14 cellular contexts compared by ENCODE assay signal in the genomic region with DNA sequence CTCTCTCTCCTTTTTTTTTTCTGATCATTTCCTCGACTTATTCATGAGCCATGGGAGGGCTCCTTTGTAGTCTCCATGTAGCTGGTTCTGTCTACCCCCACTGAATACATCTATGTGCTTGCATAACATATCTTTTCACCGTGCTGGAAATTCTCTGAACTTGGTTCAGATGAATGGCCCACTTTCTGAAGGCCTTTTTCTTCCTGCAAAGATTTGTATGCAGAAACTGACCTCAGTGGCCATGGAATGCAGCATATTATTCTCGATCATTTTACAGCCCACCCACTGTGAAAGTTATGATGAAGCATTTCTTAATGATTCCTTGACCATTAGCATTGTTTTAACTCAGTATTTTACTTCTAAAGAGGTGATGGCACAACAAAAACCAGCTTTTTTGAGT.
DNase-seq lines count a peak whose midpoint lies in the region; ATAC-seq, FAIRE-seq and TF ChIP-seq lines count a peak whose summit lies in the region.
"Had no signal": no experiment of that assay in that cellular context is flagged by ENCODE, and none has a peak within 500 bp of the region (broad histone marks: within the 10 kb centered on the region; RNA-seq: fewer than 3 reads in every experiment).

No MANE protein-coding gene starts in this region.

- H3K9ac ChIP-seq in H9 (ENCODE audit: extremely low read depth, insufficient read length, low read length) = no peak overlapping the region
- H3K9ac ChIP-seq: KMS-11 had no signal

- no peak overlapping the region for H3K4me3 ChIP-seq in A549
- no peak overlapping the region for H3K4me3 ChIP-seq in astrocyte of the cerebellum (ENCODE audit: low read depth, low read length)

- TF ChIP-seq CTCF in A549 (IDR thresholded peaks at IDR 0.05) = no peak
- no peak for TF ChIP-seq CTCF in H9 (conservative IDR thresholded peaks at IDR 0.05)
- no peak for TF ChIP-seq CTCF in astrocyte of the cerebellum (IDR thresholded peaks at IDR 0.05; ENCODE audit: low read depth, low read length, missing control alignments)

- H3K27ac Mint-ChIP-seq in H9 = peak overlapping the region in 2 of 3 experiments; percentile 0 to 61; a peak in 2 of 7 replicates
- H3K27ac Mint-ChIP-seq: activated CD8-positive, alpha-beta T cell treated with anti-CD3 and anti-CD28 coated beads for 36 hours; dendritic cell treated with granulocyte-macrophage colony-stimulating factor and Interleukin-4, amounts not matched to agents 40 ng/mL and 50 ng/mL, for 4 days; natural killer cell treated with Interleukin-12 subunit alpha and Interleukin-12 subunit beta and Interleukin-15 and Interleukin-18, amount 100 ng/mL, for 72 hours had no signal

- no peak overlapping the region for H2BK12ac ChIP-seq in H9 (ENCODE audit: insufficient read length, low read depth, low read length)

- H3K79me2 ChIP-seq in H9 (ENCODE audit: insufficient read depth, low read length) = no peaks in the 10 kb centered on the region

- H2BK5ac ChIP-seq in H9 (ENCODE audit: insufficient read length, low read length) = no peak overlapping the region

- no peaks in the 10 kb centered on the region for H3K27me3 Mint-ChIP-seq in H9 (ENCODE audit: low read depth)
- H3K27me3 Mint-ChIP-seq: activated CD8-positive, alpha-beta T cell treated with anti-CD3 and anti-CD28 coated beads for 36 hours; natural killer cell treated with Interleukin-12 subunit alpha and Interleukin-12 subunit beta and Interleukin-15 and Interleukin-18, amount 100 ng/mL, for 72 hours had no signal

- WGBS in A549 (ENCODE audit: missing lambda C conversion rate) = 2% methylated on average over 3 of the region's 3 CpGs
- no CpG with 5 or more reads among the region's 3 CpGs for WGBS in H9 (ENCODE audit: extremely low coverage, insufficient read length, low lambda C conversion rate)

- no peak overlapping the region for H2BK20ac ChIP-seq in H9 (ENCODE audit: low read depth, low read length, poor library complexity, severe bottlenecking)

- no peaks in the 10 kb centered on the region for H3K23me2 ChIP-seq in H9 (ENCODE audit: insufficient read length, low read depth, low read length, poor library complexity, severe bottlenecking)

- H3K56ac ChIP-seq in H9 (ENCODE audit: insufficient read length, low read depth, low read length) = no peak overlapping the region

- H3K18ac ChIP-seq in H9 (ENCODE audit: insufficient read length, low read depth, low read length) = no peak overlapping the region

- H3K14ac ChIP-seq in H9 (ENCODE audit: insufficient read depth, low read length) = no peak overlapping the region

- no peak for TF ChIP-seq RAD21 in A549 (conservative IDR thresholded peaks at IDR 0.05 in 1 of 2, IDR thresholded peaks at IDR 0.05 in 1 of 2)

- peaks cover 19 to 20% of the 10 kb centered on the region in 2 experiments for H3K4me1 Mint-ChIP-seq in H9

- no peak overlapping the region for H3K23ac ChIP-seq in H9 (ENCODE audit: insufficient read length, low read depth, low read length)

- H3T11ph ChIP-seq in H9 (ENCODE audit: low read length) = no peak overlapping the region

- H4K8ac ChIP-seq in H9 (replicated peaks; ENCODE audit: insufficient read length, low read depth, low read length) = no peak overlapping the region

- no peaks in the 10 kb centered on the region for H3K9me3 Mint-ChIP-seq in H9
- H3K9me3 Mint-ChIP-seq: activated CD8-positive, alpha-beta T cell treated with anti-CD3 and anti-CD28 coated beads for 36 hours; dendritic cell treated with granulocyte-macrophage colony-stimulating factor and Interleukin-4, amounts not matched to agents 40 ng/mL and 50 ng/mL, for 4 days; natural killer cell treated with Interleukin-12 subunit alpha and Interleukin-12 subunit beta and Interleukin-15 and Interleukin-18, amount 100 ng/mL, for 72 hours had no signal

- no peak overlapping the region for H2BK120ac ChIP-seq in H9 (ENCODE audit: low read depth, low read length, poor library complexity, severe bottlenecking)

- peaks cover 2 to 7% (median 3%) of the 10 kb centered on the region in 3 experiments; a peak in 5 of 7 replicates for H3K36me3 Mint-ChIP-seq in H9 (ENCODE audit: insufficient read depth in 1 of 3, low read depth in 3 of 3)

- DNase-seq in A549 (ENCODE audit: low read depth in 1 of 2, low spot score in 1 of 2) = peak in 1 of 2 experiments; percentile 35
- DNase-seq in H9 = no peak
- peak; percentile 63 for DNase-seq in astrocyte of the cerebellum (ENCODE audit: low read depth)
- DNase-seq in kidney glomerular epithelial cell (lab: John Stamatoyannopoulos, UW) = peak; percentile 40
- DNase-seq in NCI-H187 treated with DMSO at 0.1 percent for 48 hours (lab: John Stamatoyannopoulos, UW) = no peak
- no peak for DNase-seq in LoVo (ENCODE audit: low spot score)
- no peak for DNase-seq in NCI-H1694 (lab: John Stamatoyannopoulos, UW)
- DNase-seq: activated CD8-positive, alpha-beta T cell treated with anti-CD3 and anti-CD28 coated beads for 36 hours; BE2C; T-helper 9 cell had no signal

- CTCF ChIA-PET in A549 (lab: Yijun Ruan, JAX) = no interaction called here

- H3K9me3 ChIP-seq in A549 (no peaks in the 10 kb centered on the region), H9 (ENCODE audit: control insufficient read depth, low read depth, low read length) (no peaks in the 10 kb centered on the region)
- H3K9me3 ChIP-seq: BE2C had no signal

- no peak overlapping the region for H4K91ac ChIP-seq in H9 (ENCODE audit: insufficient read length, low read depth, low read length)

- no peaks in the 10 kb centered on the region for H4K20me1 ChIP-seq in H9 (ENCODE audit: control insufficient read depth, insufficient read depth, insufficient read length)

- no peaks in the 10 kb centered on the region for H3K79me1 ChIP-seq in H9 (ENCODE audit: insufficient read depth, low read depth, low read length, poor library complexity, severe bottlenecking)

- H2AFZ ChIP-seq in H9 (ENCODE audit: low read length) = no peak overlapping the region

- no peak overlapping the region for H2BK15ac ChIP-seq in H9 (ENCODE audit: low read depth, low read length)

- no peak overlapping the region for H2AK5ac ChIP-seq in H9 (ENCODE audit: insufficient read length, low read length)

- ATAC-seq in A549 (peak in 1 of 2 experiments; percentile 68; a peak in 3 of 6 replicates), GM21717 (IDR thresholded peaks at IDR 0.05; ENCODE audit: unreplicated experiment) (no peak)
- ATAC-seq: activated CD8-positive, alpha-beta T cell treated with anti-CD3 and anti-CD28 coated beads for 36 hours; natural killer cell treated with Interleukin-12 subunit alpha and Interleukin-12 subunit beta and Interleukin-15 and Interleukin-18, amount 100 ng/mL, for 72 hours had no signal

- TF ChIP-seq POLR2A in A549 (IDR thresholded peaks at IDR 0.05; ENCODE audit: low read length) = no peak

- H3K27me3 ChIP-seq in H9 (ENCODE audit: insufficient read depth, low read length) = no peaks in the 10 kb centered on the region
- H3K27me3 ChIP-seq: BE2C had no signal

- H3K27ac ChIP-seq in A549 = 0 out of 6 replicates have a peak overlapping the region, but pooled peaks of 1 of the 2 experiments have one; percentile 14
- H3K27ac ChIP-seq in H9 (ENCODE audit: insufficient read length, low read depth, low read length) = no peak overlapping the region
- H3K27ac ChIP-seq: KMS-11 had no signal

- H3K4me2 ChIP-seq in A549 (peak overlapping the region; percentile 56), H9 (ENCODE audit: insufficient read depth, insufficient read length, low read length) (no peak overlapping the region)
- H3K4me2 ChIP-seq: KMS-11 had no signal

- no peak for TF ChIP-seq EP300 in A549 (IDR thresholded peaks at IDR 0.05)

- POLR2A ChIA-PET in A549 (lab: Yijun Ruan, JAX) = no interaction called here

- H3K4me3 Mint-ChIP-seq in H9 = no peak overlapping the region
- H3K4me3 Mint-ChIP-seq: activated CD8-positive, alpha-beta T cell treated with anti-CD3 and anti-CD28 coated beads for 36 hours; dendritic cell treated with granulocyte-macrophage colony-stimulating factor and Interleukin-4, amounts not matched to agents 40 ng/mL and 50 ng/mL, for 4 days; natural killer cell treated with Interleukin-12 subunit alpha and Interleukin-12 subunit beta and Interleukin-15 and Interleukin-18, amount 100 ng/mL, for 72 hours had no signal

- FAIRE-seq in A549 (lab: Jason Lieb, UNC) = no peak

- H4K5ac ChIP-seq in H9 (ENCODE audit: insufficient read length, low read depth, low read length) = no peak overlapping the region

- peaks cover 23% of the 10 kb centered on the region for H3K4me1 ChIP-seq in A549
- peaks cover 6% of the 10 kb centered on the region; the same call in 1 of the 2 replicates for H3K4me1 ChIP-seq in H9 (ENCODE audit: insufficient read depth, low read length)
- H3K4me1 ChIP-seq: BE2C had no signal

- in situ Hi-C loops in astrocyte of the cerebellum (cut with HindIII; ENCODE audit: low sequenced_read_pairs) = no loop called here

- no peak overlapping the region for H3K4ac ChIP-seq in H9 (ENCODE audit: low read depth, low read length)

TF ChIP-seq in A549, 52 proteins besides CTCF, POLR2A, EP300 and RAD21 (continues in another document):
- TF ChIP-seq KDM5A (IDR thresholded peaks at IDR 0.05) = no peak
- no peak for TF ChIP-seq POLR2AphosphoS2 (conservative IDR thresholded peaks at IDR 0.05; ENCODE audit: low read length)
- TF ChIP-seq RNF2 (IDR thresholded peaks at IDR 0.05; ENCODE audit: borderline replicate concordance, low read depth) = no peak
- TF ChIP-seq, protein P1, sequence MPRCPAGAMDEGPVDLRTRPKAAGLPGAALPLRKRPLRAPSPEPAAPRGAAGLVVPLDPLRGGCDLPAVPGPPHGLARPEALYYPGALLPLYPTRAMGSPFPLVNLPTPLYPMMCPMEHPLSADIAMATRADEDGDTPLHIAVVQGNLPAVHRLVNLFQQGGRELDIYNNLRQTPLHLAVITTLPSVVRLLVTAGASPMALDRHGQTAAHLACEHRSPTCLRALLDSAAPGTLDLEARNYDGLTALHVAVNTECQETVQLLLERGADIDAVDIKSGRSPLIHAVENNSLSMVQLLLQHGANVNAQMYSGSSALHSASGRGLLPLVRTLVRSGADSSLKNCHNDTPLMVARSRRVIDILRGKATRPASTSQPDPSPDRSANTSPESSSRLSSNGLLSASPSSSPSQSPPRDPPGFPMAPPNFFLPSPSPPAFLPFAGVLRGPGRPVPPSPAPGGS (IDR thresholded peaks at IDR 0.05) = no peak
- no peak for TF ChIP-seq MAZ (IDR thresholded peaks at IDR 0.05; ENCODE audit: borderline replicate concordance, low read depth, low read length)
- TF ChIP-seq, protein P2, sequence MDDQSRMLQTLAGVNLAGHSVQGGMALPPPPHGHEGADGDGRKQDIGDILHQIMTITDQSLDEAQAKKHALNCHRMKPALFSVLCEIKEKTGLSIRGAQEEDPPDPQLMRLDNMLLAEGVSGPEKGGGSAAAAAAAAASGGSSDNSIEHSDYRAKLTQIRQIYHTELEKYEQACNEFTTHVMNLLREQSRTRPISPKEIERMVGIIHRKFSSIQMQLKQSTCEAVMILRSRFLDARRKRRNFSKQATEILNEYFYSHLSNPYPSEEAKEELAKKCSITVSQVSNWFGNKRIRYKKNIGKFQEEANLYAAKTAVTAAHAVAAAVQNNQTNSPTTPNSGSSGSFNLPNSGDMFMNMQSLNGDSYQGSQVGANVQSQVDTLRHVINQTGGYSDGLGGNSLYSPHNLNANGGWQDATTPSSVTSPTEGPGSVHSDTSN (IDR thresholded peaks at IDR 0.05) = no peak
- no peak for TF ChIP-seq SREBF2 (IDR thresholded peaks at IDR 0.05)
- TF ChIP-seq CBX8 (IDR thresholded peaks at IDR 0.05) = no peak

Comparison
In these comparisons a context has a peak if more than half of its experiments do, and no peak if none do; other contexts are left out.
1. DNase-seq: peak in astrocyte of the cerebellum (single experiment) and kidney glomerular epithelial cell (single experiment); none in H9 (single experiment), NCI-H187 treated with DMSO at 0.1 percent for 48 hours (single experiment), LoVo (single experiment) and NCI-H1694 (single experiment).